ENCODE assay signal across 8 cellular contexts in the genomic region with DNA sequence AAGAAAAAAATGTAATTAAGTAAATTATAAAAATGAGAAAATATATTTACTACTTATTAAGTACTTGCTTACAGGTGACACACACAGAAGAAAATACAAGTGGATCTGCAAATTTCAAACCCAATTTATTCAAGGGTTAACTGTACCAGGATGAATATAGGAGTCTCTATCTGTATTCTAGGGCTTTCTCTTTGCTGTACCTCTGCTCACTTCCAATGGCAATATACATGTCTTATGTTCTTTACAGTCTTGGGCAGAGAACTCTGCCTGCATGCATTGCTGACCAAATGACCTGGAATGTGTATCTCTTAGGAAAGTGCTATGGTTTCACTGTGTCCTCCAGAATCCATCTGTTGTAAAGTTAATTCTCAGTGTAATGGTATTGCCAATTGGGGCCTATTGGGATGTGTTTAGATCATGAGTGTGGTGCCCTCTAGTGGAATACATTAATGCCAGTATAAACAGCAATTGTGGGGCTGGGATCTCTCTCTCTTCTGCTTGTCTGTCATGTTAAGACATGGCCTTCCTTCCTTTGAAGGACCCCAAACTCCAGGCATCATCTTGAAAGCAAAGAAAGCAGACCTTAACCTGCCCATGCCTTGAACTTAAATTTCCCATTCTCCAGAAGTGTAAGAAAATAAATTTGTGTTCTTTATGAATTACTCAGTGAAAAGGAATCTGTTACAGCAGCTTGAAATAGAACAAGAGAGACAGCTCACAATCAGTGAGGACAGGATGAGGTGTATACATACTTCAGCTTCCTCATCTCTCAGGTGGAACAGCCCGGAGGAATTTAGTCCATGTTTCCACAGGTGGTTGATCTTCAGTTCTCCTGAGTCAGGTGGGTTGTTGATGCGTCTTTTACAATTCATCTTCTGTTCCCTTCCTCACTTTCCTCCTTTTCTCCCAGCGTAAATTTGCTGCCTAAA.
DNase-seq lines count a peak whose midpoint lies in the region; ATAC-seq and TF ChIP-seq lines count a peak whose summit lies in the region.
"Not testable (repeated sequence)": the region's sequence is repeated elsewhere in the genome, so short reads cannot be mapped to it uniquely, and the experiment has no call there.

No MANE protein-coding gene starts in this region.

- DNase-seq in AML-193 (lab: John Stamatoyannopoulos, UW) (peak; percentile 1 to 14), NCI-H2081 (lab: John Stamatoyannopoulos, UW) (peak; percentile 46), SKM-1 treated with dmso at 0.1 percent for 144 hours (lab: John Stamatoyannopoulos, UW; ENCODE audit: unreplicated experiment) (peak; percentile 60), choroid plexus epithelial cell (ENCODE audit: low read depth) (peak; percentile 53), iris pigment epithelial cell (ENCODE audit: low read depth) (peak; percentile 27), renal cortical epithelial cell (ENCODE audit: low read depth) (peak; percentile 24)

- ATAC-seq in GM18502 (IDR thresholded peaks at IDR 0.05; ENCODE audit: poor library complexity, unreplicated experiment) (peak; percentile 68), HG03280 (IDR thresholded peaks at IDR 0.05; ENCODE audit: unreplicated experiment) (peak; percentile 50)

- not testable (repeated sequence) for H3K4me3 ChIP-seq in choroid plexus epithelial cell (ENCODE audit: low read depth, low read length)

- peak; percentile 54 for TF ChIP-seq CTCF in choroid plexus epithelial cell (conservative IDR thresholded peaks at IDR 0.05; ENCODE audit: low read depth, low read length)

Comparison
In these comparisons a context has a peak if more than half of its experiments do, and no peak if none do; other contexts are left out.
1. DNase-seq: peak in every context shown above with its lines; median percentile 60 in SKM-1 treated with dmso at 0.1 percent for 144 hours; 53 in choroid plexus epithelial cell; 46 in NCI-H2081; 27 in iris pigment epithelial cell; 24 in renal cortical epithelial cell; 8 in AML-193.